16 cellular contexts compared by ENCODE assay signal in the genomic region with DNA sequence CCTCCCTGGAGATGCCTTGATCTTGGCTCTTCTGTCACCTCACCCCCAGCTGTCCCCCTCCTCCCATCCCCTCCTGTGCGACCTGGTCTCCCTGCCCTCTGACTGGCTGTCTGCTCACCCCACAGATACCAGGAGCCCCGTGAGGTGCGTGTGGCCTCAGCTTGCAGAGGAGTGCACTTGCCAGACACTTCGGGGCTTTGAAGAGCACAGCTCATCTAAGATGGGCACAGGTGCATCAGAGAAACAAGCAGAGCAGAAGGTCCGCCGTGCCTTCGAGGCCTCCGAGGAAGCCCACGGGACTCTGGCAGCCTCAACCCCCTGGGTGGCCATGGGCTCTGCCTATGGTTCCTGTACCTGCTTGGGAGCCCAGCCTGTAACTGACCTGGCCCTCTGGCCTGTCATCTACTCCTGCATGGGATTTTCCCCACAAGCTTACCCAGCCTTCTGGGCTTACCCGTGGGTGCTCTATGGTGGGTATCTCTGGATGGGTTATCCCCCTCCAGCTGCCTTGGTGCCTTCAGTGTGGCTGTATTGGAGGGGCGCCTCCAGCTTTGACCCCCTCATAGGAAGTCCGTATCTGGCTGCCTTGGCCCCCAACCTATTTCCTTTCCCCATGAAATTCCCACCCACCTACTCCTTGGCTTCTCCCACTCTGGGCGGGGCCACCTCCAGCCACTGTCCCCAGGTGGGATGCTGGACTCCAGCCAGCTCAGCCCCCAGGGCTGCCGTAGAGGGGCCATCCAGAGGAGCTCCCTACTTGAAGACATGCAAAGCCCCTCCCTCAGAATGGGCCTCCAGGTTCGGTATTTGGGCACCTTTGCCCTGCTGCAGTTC. TPM values are rescaled to one million over a fixed set of nuclear protein-coding genes. Genes with fewer than 3 reads are reported as not detected.
DNase-seq lines count a peak whose midpoint lies in the region; ATAC-seq and TF ChIP-seq lines count a peak whose summit lies in the region.
"Had no signal": no experiment of that assay in that cellular context is flagged by ENCODE, and none has a peak within 500 bp of the region (broad histone marks: within the 10 kb centered on the region; RNA-seq: fewer than 3 reads in every experiment).

No MANE protein-coding gene starts in this region.

- H3K9me3 ChIP-seq in RWPE2 (ENCODE audit: severe bottlenecking) (no peaks in the 10 kb centered on the region), mesenchymal stem cell (ENCODE audit: control insufficient read depth, low read length) (peaks cover 9% of the 10 kb centered on the region)
- H3K9me3 ChIP-seq: HAP-1 had no signal

- H3K9ac ChIP-seq in mesenchymal stem cell (ENCODE audit: low read length) = no peak overlapping the region
- H3K9ac ChIP-seq: BLaER1 treated with 17β-estradiol and CSF1 and Interleukin-3, amounts not matched to agents 10 nM and 100 nM; KMS-11 had no signal

- no peak for TF ChIP-seq CTCF in RWPE2 (IDR thresholded peaks at IDR 0.05; ENCODE audit: poor library complexity, severe bottlenecking)

- no peak overlapping the region for H2BK120ac ChIP-seq in mesenchymal stem cell (ENCODE audit: low read depth, low read length)

- H3K4me1 ChIP-seq in RWPE2 (ENCODE audit: insufficient read depth, poor library complexity, severe bottlenecking) = no peaks in the 10 kb centered on the region
- peaks cover 2% of the 10 kb centered on the region for H3K4me1 ChIP-seq in mesenchymal stem cell (ENCODE audit: control insufficient read depth, insufficient read depth, low read depth, low read length)
- H3K4me1 ChIP-seq: BLaER1 treated with 17β-estradiol and CSF1 and Interleukin-3, amounts not matched to agents 10 nM and 100 nM; HAP-1 had no signal

- H3K4me3 Mint-ChIP-seq in stimulated activated memory B cell treated with anti-CD40 and anti-IgM and Interleukin-4, amounts not matched to agents 10 μg/mL and 1 μg/mL and 100 μg/mL, for 72 hours = no peak overlapping the region
- H3K4me3 Mint-ChIP-seq: CD8-positive, alpha-beta T cell had no signal

- ATAC-seq in RWPE2 (ENCODE audit: low read depth) (no peak), GM21528 (IDR thresholded peaks at IDR 0.05; ENCODE audit: low FRiP score, unreplicated experiment) (no peak), HG02571 (IDR thresholded peaks at IDR 0.05; ENCODE audit: unreplicated experiment) (no peak)
- peak; percentile 40 for ATAC-seq in stimulated activated memory B cell treated with anti-CD40 and anti-IgM and Interleukin-4, amounts not matched to agents 10 μg/mL and 1 μg/mL and 100 μg/mL, for 72 hours
- ATAC-seq: CD8-positive, alpha-beta T cell had no signal

- H4K8ac ChIP-seq in mesenchymal stem cell (ENCODE audit: low read length) = no peak overlapping the region

- no peak overlapping the region for H3K4ac ChIP-seq in mesenchymal stem cell (ENCODE audit: low read depth in 1 of 2, low read length in 2 of 2)

- DNase-seq in GM03348 (ENCODE audit: low spot score) (peak; percentile 2), RWPE2 (ENCODE audit: low spot score) (peak; percentile 45), mesenchymal stem cell (no peak), NAMALWA (ENCODE audit: low spot score) (no peak)
- DNase-seq: CD8-positive, alpha-beta T cell; DMS79; NCI-H1417 treated with DMSO at 0.1 percent for 48 hours; NCI-H187 treated with DMSO at 0.1 percent for 48 hours; NCI-H345; NCI-H526 had no signal

- H3K4me2 ChIP-seq in mesenchymal stem cell (ENCODE audit: low read length, poor library complexity, severe bottlenecking) = no peak overlapping the region
- H3K4me2 ChIP-seq: BLaER1 treated with 17β-estradiol and CSF1 and Interleukin-3, amounts not matched to agents 10 nM and 100 nM; KMS-11 had no signal

- no peaks in the 10 kb centered on the region for H3K79me1 ChIP-seq in mesenchymal stem cell (replicated peaks; ENCODE audit: low read length, poor library complexity, severe bottlenecking)

- no peak overlapping the region for H3K27ac ChIP-seq in RWPE2 (ENCODE audit: poor library complexity, severe bottlenecking)
- no peak overlapping the region for H3K27ac ChIP-seq in mesenchymal stem cell (ENCODE audit: low read length, poor library complexity, severe bottlenecking)
- H3K27ac ChIP-seq: BLaER1 treated with 17β-estradiol and CSF1 and Interleukin-3, amounts not matched to agents 10 nM and 100 nM; KMS-11 had no signal

- no peaks in the 10 kb centered on the region for H3K4me1 Mint-ChIP-seq in stimulated activated memory B cell treated with anti-CD40 and anti-IgM and Interleukin-4, amounts not matched to agents 10 μg/mL and 1 μg/mL and 100 μg/mL, for 72 hours

- no peaks in the 10 kb centered on the region for H3K27me3 ChIP-seq in RWPE2 (ENCODE audit: insufficient read depth, poor library complexity, severe bottlenecking)
- peaks cover 6 to 49% of the 10 kb centered on the region in 2 experiments for H3K27me3 ChIP-seq in mesenchymal stem cell (ENCODE audit: control insufficient read depth in 1 of 2, insufficient read depth in 1 of 2, low read length in 2 of 2)
- H3K27me3 ChIP-seq: BLaER1 treated with 17β-estradiol and CSF1 and Interleukin-3, amounts not matched to agents 10 nM and 100 nM had no signal

- H3K36me3 ChIP-seq in RWPE2 (ENCODE audit: low read depth) (no peaks in the 10 kb centered on the region), mesenchymal stem cell (ENCODE audit: control insufficient read depth in 1 of 2, insufficient read depth in 2 of 2, low read depth in 1 of 2, low read length in 2 of 2) (no peaks in the 10 kb centered on the region)
- H3K36me3 ChIP-seq: HAP-1 had no signal

- H3K9me3 Mint-ChIP-seq in stimulated activated memory B cell treated with anti-CD40 and anti-IgM and Interleukin-4, amounts not matched to agents 10 μg/mL and 1 μg/mL and 100 μg/mL, for 72 hours = peaks cover 3% of the 10 kb centered on the region

- H3K14ac ChIP-seq in mesenchymal stem cell (ENCODE audit: low read length in 2 of 2) = no peak overlapping the region

- WGBS in mesenchymal stem cell = 76% methylated on average over 15 of the region's 15 CpGs

- H3K27ac Mint-ChIP-seq in stimulated activated memory B cell treated with anti-CD40 and anti-IgM and Interleukin-4, amounts not matched to agents 10 μg/mL and 1 μg/mL and 100 μg/mL, for 72 hours = no peak overlapping the region
- H3K27ac Mint-ChIP-seq: CD8-positive, alpha-beta T cell had no signal

- no peak overlapping the region for H2AK5ac ChIP-seq in mesenchymal stem cell (ENCODE audit: low read length, severe bottlenecking)

- no peak overlapping the region for H2BK15ac ChIP-seq in mesenchymal stem cell (ENCODE audit: low read depth, poor library complexity, severe bottlenecking)

- no peak overlapping the region for H3K18ac ChIP-seq in mesenchymal stem cell (ENCODE audit: low read depth in 1 of 2, low read length in 2 of 2)

- H2BK12ac ChIP-seq in mesenchymal stem cell (ENCODE audit: low read length in 2 of 2) = no peak overlapping the region

- no peak overlapping the region for H3K4me3 ChIP-seq in RWPE2 (ENCODE audit: severe bottlenecking)
- H3K4me3 ChIP-seq in mesenchymal stem cell (ENCODE audit: insufficient read depth in 1 of 2, low read depth in 1 of 2, low read length in 2 of 2) = no peak overlapping the region
- H3K4me3 ChIP-seq: BLaER1 treated with 17β-estradiol and CSF1 and Interleukin-3, amounts not matched to agents 10 nM and 100 nM; HAP-1 had no signal

- H3K27me3 Mint-ChIP-seq in stimulated activated memory B cell treated with anti-CD40 and anti-IgM and Interleukin-4, amounts not matched to agents 10 μg/mL and 1 μg/mL and 100 μg/mL, for 72 hours = peaks cover 23% of the 10 kb centered on the region

- H4K91ac ChIP-seq in mesenchymal stem cell (ENCODE audit: low read length) = peak overlapping the region; percentile 12

- H3K23ac ChIP-seq in mesenchymal stem cell (ENCODE audit: low read length in 2 of 2) = no peak overlapping the region

- H2BK5ac ChIP-seq in mesenchymal stem cell (ENCODE audit: low read depth, low read length, poor library complexity, severe bottlenecking) = no peak overlapping the region

- H2AFZ ChIP-seq in mesenchymal stem cell (ENCODE audit: low read depth, low read length) = no peak overlapping the region

- H3K36me3 Mint-ChIP-seq in stimulated activated memory B cell treated with anti-CD40 and anti-IgM and Interleukin-4, amounts not matched to agents 10 μg/mL and 1 μg/mL and 100 μg/mL, for 72 hours = no peaks in the 10 kb centered on the region
- H3K36me3 Mint-ChIP-seq: CD8-positive, alpha-beta T cell had no signal

RNA-seq across cellular contexts. Expression of a gene that starts 3.8 kb away (rescaled TPM):
- not detected for polyA plus RNA-seq in mesenchymal stem cell (2013, experiment 1 of 2)
- not detected for polyA plus RNA-seq in mesenchymal stem cell (2013, experiment 2 of 2)

Comparison
In these comparisons a context has a peak if more than half of its experiments do, and no peak if none do; other contexts are left out.
1. DNase-seq: peak in GM03348 (single experiment) and RWPE2 (single experiment); none in mesenchymal stem cell (single experiment) and NAMALWA (single experiment).